13 cellular contexts compared by ENCODE assay signal in genomic region chr3:196726788-196727675, GRCh38. TPM values are rescaled to one million over a fixed set of nuclear protein-coding genes. Genes with fewer than 3 reads are reported as not detected.
A peak's percentile ranks its signal among the peaks of the same experiment; 100 is the strongest.
DNase-seq lines count a peak whose midpoint lies in the region; ATAC-seq, FAIRE-seq and TF ChIP-seq lines count a peak whose summit lies in the region.
"Had no signal": no experiment of that assay in that cellular context is flagged by ENCODE, and none has a peak within 500 bp of the region (broad histone marks: within the 10 kb centered on the region; RNA-seq: fewer than 3 reads in every experiment).

No MANE protein-coding gene starts in this region.

- H3K36me3 ChIP-seq in upper lobe of right lung, result peaks cover 20% of the 10 kb centered on the region

- H3K9me3 Mint-ChIP-seq in activated CD4-positive, alpha-beta memory T cell treated with anti-CD3 and anti-CD28 coated beads for 36 hours, result no peaks in the 10 kb centered on the region

- peak overlapping the region; percentile 73 for H3K27ac Mint-ChIP-seq in activated CD4-positive, alpha-beta memory T cell treated with anti-CD3 and anti-CD28 coated beads for 36 hours

- peaks cover 27% of the 10 kb centered on the region for H3K36me3 Mint-ChIP-seq in activated CD4-positive, alpha-beta memory T cell treated with anti-CD3 and anti-CD28 coated beads for 36 hours

- H3K9me3 ChIP-seq in upper lobe of right lung, result no peaks in the 10 kb centered on the region
- H3K9me3 ChIP-seq: heart left ventricle, testis had no signal

- H3K4me3 ChIP-seq in upper lobe of right lung, result no peak overlapping the region
- H3K4me3 ChIP-seq: heart left ventricle, testis had no signal

- H3K27me3 ChIP-seq in upper lobe of right lung, result no peaks in the 10 kb centered on the region
- H3K27me3 ChIP-seq: heart left ventricle, testis had no signal

- TF ChIP-seq POLR2A in GM12892 (IDR thresholded peaks at IDR 0.05; ENCODE audit: low read depth, low read length), result no peak

- peak; percentile 25 for ATAC-seq in upper lobe of right lung
- ATAC-seq in HG02588 (IDR thresholded peaks at IDR 0.05; ENCODE audit: unreplicated experiment), result no peak
- ATAC-seq in GM21515 (IDR thresholded peaks at IDR 0.05; ENCODE audit: unreplicated experiment), result no peak
- ATAC-seq: heart left ventricle had no signal

- POLR2A ChIA-PET in activated CD4-positive, alpha-beta memory T cell treated with anti-CD3 and anti-CD28 coated beads for 36 hours (lab: Charles Lee), result interaction anchor here (1.6 kb wide), 1 partner anchor 15 kb away, joined by 3 read pairs; the partner anchor contains the start of genes CEP19 and PIGX

- FAIRE-seq in GM12892 (lab: Jason Lieb, UNC), result no peak

- intact Hi-C loops in activated CD4-positive, alpha-beta memory T cell treated with anti-CD3 and anti-CD28 coated beads for 36 hours (cut with micrococcal nuclease), result loop anchor here (1.0 to 2.0 kb wide), 2 partner anchors 14 kb away; partner anchors contain the start of genes CEP19 and PIGX
- intact Hi-C loops in upper lobe of right lung (cut with DNase I), result no loop called here

- H3K27ac ChIP-seq in upper lobe of right lung, result no peak overlapping the region
- H3K27ac ChIP-seq: heart left ventricle, testis had no signal

- no peaks in the 10 kb centered on the region for H3K4me1 ChIP-seq in upper lobe of right lung
- H3K4me1 ChIP-seq: testis had no signal

- no peaks in the 10 kb centered on the region for H3K27me3 Mint-ChIP-seq in activated CD4-positive, alpha-beta memory T cell treated with anti-CD3 and anti-CD28 coated beads for 36 hours

- CTCF ChIA-PET in activated CD4-positive, alpha-beta memory T cell treated with anti-CD3 and anti-CD28 coated beads for 36 hours (lab: Charles Lee), result interaction anchor here (1.0 to 1.4 kb wide), 3 partner anchors 43 to 110 kb away, joined by 3 to 4 read pairs (median 3); no protein-coding TSS in a partner anchor

- peak; percentile 24 for DNase-seq in stimulated activated CD4-positive, alpha-beta T cell treated with anti-CD3 and anti-CD28 coated beads, Interleukin-4, amount 100 ng/mL, for 24 hours
- DNase-seq in stimulated activated CD4-positive, alpha-beta T cell treated with anti-CD3 and anti-CD28 coated beads, Interleukin-2, amount 100 ng/mL, for 24 hours, result no peak
- peak; percentile 66 for DNase-seq in activated CD4-positive, alpha-beta memory T cell treated with anti-CD3 and anti-CD28 coated beads for 36 hours
- DNase-seq in fibroblast of gingiva (ENCODE audit: low read depth) (peak; percentile 21), upper lobe of right lung (no peak), GM12892 (ENCODE audit: insufficient read length) (no peak)
- DNase-seq: central memory CD4-positive, alpha-beta T cell; heart left ventricle; NCI-H1436; OCI-M1; testis had no signal

- H3K4me3 Mint-ChIP-seq in activated CD4-positive, alpha-beta memory T cell treated with anti-CD3 and anti-CD28 coated beads for 36 hours, result no peak overlapping the region

- no peak for TF ChIP-seq CTCF in upper lobe of right lung (IDR thresholded peaks at IDR 0.05)

- H3K4me1 Mint-ChIP-seq in activated CD4-positive, alpha-beta memory T cell treated with anti-CD3 and anti-CD28 coated beads for 36 hours (ENCODE audit: low read depth), result peaks cover 26% of the 10 kb centered on the region

RNA-seq across cellular contexts. Expression of gene PAK2, which starts 12.6 kb away (rescaled TPM):
- total RNA-seq in activated CD4-positive, alpha-beta memory T cell treated with anti-CD3 and anti-CD28 coated beads for 36 hours, result 100 to 1,000 TPM in 1 of 2 experiments, 10 to 100 TPM in 1; 98.4 to 101 TPM
- total RNA-seq in upper lobe of right lung, result 77.8 TPM
- 30.3 TPM for polyA plus RNA-seq in GM12892 (2012; ENCODE audit: missing spikeins)

RNA-seq across cellular contexts. Expression of gene PIGX, which starts 14.9 kb away (rescaled TPM):
- 10 to 100 TPM; 47.5 to 49.2 TPM for total RNA-seq in activated CD4-positive, alpha-beta memory T cell treated with anti-CD3 and anti-CD28 coated beads for 36 hours
- total RNA-seq in upper lobe of right lung, result 17.4 TPM
- 26.4 TPM for polyA plus RNA-seq in GM12892 (2012; ENCODE audit: missing spikeins)

RNA-seq across cellular contexts. Expression of gene CEP19, which starts 15.0 kb away (rescaled TPM):
- total RNA-seq in activated CD4-positive, alpha-beta memory T cell treated with anti-CD3 and anti-CD28 coated beads for 36 hours, result 1 to 10 TPM; 6.5 to 6.6 TPM
- total RNA-seq in upper lobe of right lung, result 1.6 TPM
- polyA plus RNA-seq in GM12892 (2012; ENCODE audit: missing spikeins), result 4.4 TPM

Comparison
In these comparisons a context has a peak if more than half of its experiments do, and no peak if none do; other contexts are left out.
1. DNase-seq: peak in stimulated activated CD4-positive, alpha-beta T cell treated with anti-CD3 and anti-CD28 coated beads, Interleukin-4, amount 100 ng/mL, for 24 hours (single experiment), activated CD4-positive, alpha-beta memory T cell treated with anti-CD3 and anti-CD28 coated beads for 36 hours (single experiment) and fibroblast of gingiva (single experiment); none in stimulated activated CD4-positive, alpha-beta T cell treated with anti-CD3 and anti-CD28 coated beads, Interleukin-2, amount 100 ng/mL, for 24 hours (0 of 2), upper lobe of right lung (single experiment) and GM12892 (single experiment).